Comparison of ENCODE assay signal across 10 cellular contexts in genomic region chr16:50265716-50266336, GRCh38. TPM values are rescaled to one million over a fixed set of nuclear protein-coding genes. Genes with fewer than 3 reads are reported as not detected.
DNase-seq lines count a peak whose midpoint lies in the region; ATAC-seq and TF ChIP-seq lines count a peak whose summit lies in the region.
"Had no signal": no experiment of that assay in that cellular context is flagged by ENCODE, and none has a peak within 500 bp of the region (broad histone marks: within the 10 kb centered on the region; RNA-seq: fewer than 3 reads in every experiment).

No MANE protein-coding gene starts in this region.

- no peak for TF ChIP-seq CTCF in GM12865 (IDR thresholded peaks at IDR 0.05; ENCODE audit: insufficient read depth, low read depth, low read length, missing control alignments)
- no peak for TF ChIP-seq CTCF in OCI-LY7 (conservative IDR thresholded peaks at IDR 0.05; ENCODE audit: low read length)
- no peak for TF ChIP-seq CTCF in esophagus muscularis mucosa (IDR thresholded peaks at IDR 0.05)

- H3K4me1 ChIP-seq in OCI-LY7 (ENCODE audit: insufficient read depth, low read length, poor library complexity, severe bottlenecking) (peaks cover 54% of the 10 kb centered on the region), esophagus muscularis mucosa (peaks cover 3 to 31% (median 21%) of the 10 kb centered on the region in 4 donors)

- TF ChIP-seq EP300 in esophagus muscularis mucosa (IDR thresholded peaks at IDR 0.05), result no peak

- H3K79me2 ChIP-seq in OCI-LY7 (ENCODE audit: insufficient read depth, low read depth, low read length), result peaks cover 21% of the 10 kb centered on the region; the same call in 1 of the 2 replicates

- no TSS peak for BruUV-seq in OCI-LY7 (replicated peaks; lab: Mats Ljungman, UMichigan)

- no peaks in the 10 kb centered on the region for H4K20me1 ChIP-seq in OCI-LY7 (ENCODE audit: insufficient read depth, low read length)

- POLR2A ChIA-PET in OCI-LY7 (lab: Charles Lee), result interaction anchor here (0.8 to 1.6 kb wide), 6 partner anchors 8 to 21 kb away, joined by 3 to 5 read pairs (median 3); no protein-coding TSS in a partner anchor

- no peaks in the 10 kb centered on the region for H3K9me2 ChIP-seq in OCI-LY7 (ENCODE audit: insufficient read depth, low read length)

- peak overlapping the region; percentile 60 for H3K27ac ChIP-seq in OCI-LY7 (ENCODE audit: low read depth, low read length, poor library complexity, severe bottlenecking)
- peak overlapping the region in 3 of 4 donors; percentile 40 to 62 (median 56) for H3K27ac ChIP-seq in esophagus muscularis mucosa (replicated peaks in 1 of 4)

- intact Hi-C loops in OCI-LY7 (cut with micrococcal nuclease; ENCODE audit: unreplicated experiment) (loop anchor here (1.0 kb wide), 2 partner anchors 16 to 89 kb away; no protein-coding TSS in a partner anchor), esophagus muscularis mucosa (cut with DNase I) (no loop called here), sciatic nerve (cut with DNase I) (no loop called here)

- H2AFZ ChIP-seq in OCI-LY7 (ENCODE audit: low read length), result peak overlapping the region; percentile 89

- WGBS in esophagus muscularis mucosa, result 86% methylated on average over 9 of the region's 10 CpGs

- H3K4me3 ChIP-seq in GM12865 (ENCODE audit: low read depth, low read length), result peak overlapping the region; percentile 83
- peak overlapping the region; percentile 76 for H3K4me3 ChIP-seq in OCI-LY7 (ENCODE audit: low read depth, low read length, poor library complexity, severe bottlenecking)
- H3K4me3 ChIP-seq in esophagus muscularis mucosa, result peak overlapping the region; percentile 38 to 51 (median 40)
- H3K4me3 ChIP-seq: lung had no signal

- H3K27me3 ChIP-seq in esophagus muscularis mucosa, result no peaks in the 10 kb centered on the region

- peak overlapping the region; percentile 96 for H3K4me2 ChIP-seq in OCI-LY7 (ENCODE audit: low read length)

- CTCF ChIA-PET in OCI-LY7 (lab: Charles Lee; ENCODE audit: unreplicated experiment), result interaction anchor here (0.6 to 2.4 kb wide), 5 partner anchors 10 to 863 kb away, joined by 3 to 16 read pairs (median 4); no protein-coding TSS in a partner anchor

- H3K9me3 ChIP-seq in OCI-LY7 (ENCODE audit: low read length), result no peaks in the 10 kb centered on the region
- no peaks in the 10 kb centered on the region for H3K9me3 ChIP-seq in esophagus muscularis mucosa

- ATAC-seq in sciatic nerve, result no peak
- ATAC-seq in GM19455 (IDR thresholded peaks at IDR 0.05; ENCODE audit: unreplicated experiment), result no peak

- no peak for DNase-seq in GM12865 (ENCODE audit: low read depth)
- no peak for DNase-seq in OCI-LY7 (ENCODE audit: low spot score)
- DNase-seq in esophagus muscularis mucosa (ENCODE audit: extremely low spot score), result no peak
- peak; percentile 48 for DNase-seq in sciatic nerve (ENCODE audit: low spot score)
- DNase-seq in NCI-H1436 treated with DMSO at 0.1 percent for 48 hours (lab: John Stamatoyannopoulos, UW), result no peak
- no peak for DNase-seq in NCI-H446 (lab: John Stamatoyannopoulos, UW)
- no peak for DNase-seq in EL
- DNase-seq: cortex of kidney had no signal

- no peak for TF ChIP-seq POLR2A in esophagus muscularis mucosa (IDR thresholded peaks at IDR 0.05; ENCODE audit: low read depth)

- H3K36me3 ChIP-seq in OCI-LY7 (ENCODE audit: insufficient read depth, low read length), result no peaks in the 10 kb centered on the region
- H3K36me3 ChIP-seq in esophagus muscularis mucosa, result no peaks in the 10 kb centered on the region

RNA-seq across cellular contexts. Expression of gene ADCY7, which starts 0.5 kb away (rescaled TPM):
- total RNA-seq in OCI-LY7 (2014; rRNA removed; shearing (Covaris generic)), result 36.9 and 49.9 TPM in 2 replicates
- 62.0 and 77.7 TPM in 2 replicates for total RNA-seq in OCI-LY7 (2022)
- total RNA-seq in esophagus muscularis mucosa, result 10 to 100 TPM; 12.3 to 17.4 (median 15.6) TPM
- total RNA-seq in sciatic nerve, result 39.4 TPM
